ENCODE assay signal across 8 cellular contexts in genomic region chr7:73154586-73155038, GRCh38.
DNase-seq lines count a peak whose midpoint lies in the region; ATAC-seq and TF ChIP-seq lines count a peak whose summit lies in the region.
"Not testable (repeated sequence)": the region's sequence is repeated elsewhere in the genome, so short reads cannot be mapped to it uniquely, and the experiment has no call there.

No MANE protein-coding gene starts in this region.

- CTCF ChIA-PET in RWPE1 (lab: Yijun Ruan, JAX), result not testable (repeated sequence)

- not testable (repeated sequence) for H3K4me1 Mint-ChIP-seq in activated T-cell treated with anti-CD3 and anti-CD28 coated beads, Interleukin-2, amount 50 U/mL, for 24 hours (ENCODE audit: low read depth); effector memory CD8-positive, alpha-beta T cell (ENCODE audit: low read depth in 2 of 2)

- DNase-seq in ACHN, result peak; percentile 68
- not testable (repeated sequence) for DNase-seq in RWPE1 (ENCODE audit: low spot score)
- peak; percentile 83 for DNase-seq in activated T-cell treated with anti-CD3 and anti-CD28 coated beads, Interleukin-2, amount 50 U/mL, for 24 hours
- peak; percentile 61 to 80 (median 69) for DNase-seq in effector memory CD8-positive, alpha-beta T cell
- DNase-seq in lung microvascular endothelial cell (ENCODE audit: low read depth in 2 of 2), result peak; percentile 57 to 60
- DNase-seq in stimulated activated CD4-positive, alpha-beta T cell treated with anti-CD3 and anti-CD28 coated beads, Interleukin-1b, Interleukin-23, amount 100 ng/mL, for 48 hours, result peak; percentile 84

- H3K27ac Mint-ChIP-seq in activated T-cell treated with anti-CD3 and anti-CD28 coated beads, Interleukin-2, amount 50 U/mL, for 24 hours; effector memory CD8-positive, alpha-beta T cell: not testable (repeated sequence)

- in situ Hi-C loops in ACHN (cut with HindIII; ENCODE audit: low pct_ligation_motif_present, low pct_unique_long_range_greater_than_20kb, low sequenced_read_pairs), result not testable (repeated sequence)

- ATAC-seq in GM19452 (IDR thresholded peaks at IDR 0.05; ENCODE audit: unreplicated experiment) (peak; percentile 90), HG03064 (IDR thresholded peaks at IDR 0.05; ENCODE audit: low read depth, unreplicated experiment) (peak; percentile 86)
- peak; percentile 93 for ATAC-seq in effector memory CD8-positive, alpha-beta T cell (replicated peaks)

- not testable (repeated sequence) for H3K9me3 Mint-ChIP-seq in activated T-cell treated with anti-CD3 and anti-CD28 coated beads, Interleukin-2, amount 50 U/mL, for 24 hours; effector memory CD8-positive, alpha-beta T cell

- peak overlapping the region; percentile 64 for H3K4me3 Mint-ChIP-seq in activated T-cell treated with anti-CD3 and anti-CD28 coated beads, Interleukin-2, amount 50 U/mL, for 24 hours
- H3K4me3 Mint-ChIP-seq in effector memory CD8-positive, alpha-beta T cell, result peak overlapping the region; percentile 65 to 78

- TF ChIP-seq CTCF in RWPE1 (conservative IDR thresholded peaks at IDR 0.05; ENCODE audit: low read depth), result not testable (repeated sequence)

- POLR2A ChIA-PET in RWPE1 (lab: Yijun Ruan, JAX; ENCODE audit: low non-redundant PET), result not testable (repeated sequence)

- peak overlapping the region; percentile 63 for H3K27ac ChIP-seq in RWPE1

- H3K27me3 Mint-ChIP-seq in activated T-cell treated with anti-CD3 and anti-CD28 coated beads, Interleukin-2, amount 50 U/mL, for 24 hours; effector memory CD8-positive, alpha-beta T cell: not testable (repeated sequence)

- not testable (repeated sequence) for H3K36me3 Mint-ChIP-seq in activated T-cell treated with anti-CD3 and anti-CD28 coated beads, Interleukin-2, amount 50 U/mL, for 24 hours (ENCODE audit: low read depth); effector memory CD8-positive, alpha-beta T cell (ENCODE audit: insufficient read depth)
